3 cellular contexts compared by ENCODE assay signal in the genomic region with DNA sequence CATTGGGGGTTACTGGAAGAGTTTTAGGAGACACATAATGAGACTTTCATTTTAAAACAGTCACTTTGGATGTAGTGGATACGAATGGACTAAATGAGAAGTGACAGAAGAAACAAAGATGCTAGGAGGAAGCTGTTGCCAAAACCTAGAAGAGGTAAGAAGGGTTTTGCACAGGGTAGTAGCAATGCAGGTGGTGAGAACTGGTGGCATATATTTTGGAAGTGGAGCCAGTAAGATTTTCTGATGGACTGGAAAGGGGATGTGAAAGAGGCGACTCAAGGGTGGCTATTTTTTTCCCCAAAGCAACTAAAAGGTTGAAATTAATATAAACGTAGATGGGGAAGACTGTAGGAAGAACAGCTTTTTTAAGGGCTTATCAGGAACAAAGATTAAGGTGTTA.
TF ChIP-seq lines count a peak whose summit lies in the region.

No MANE protein-coding gene starts in this region.

TF ChIP-seq in A549, 52 proteins besides CTCF, POLR2A, EP300 and RAD21 (continued from another document):
- TF ChIP-seq FOSL2 (IDR thresholded peaks at IDR 0.05) (no peak), FOSL2 (CRISPR knock-in tag; IDR thresholded peaks at IDR 0.05) (no peak), CBX2 (IDR thresholded peaks at IDR 0.05; ENCODE audit: borderline replicate concordance, low read depth) (no peak), ZC3H11A (IDR thresholded peaks at IDR 0.05) (no peak), KDM1A (IDR thresholded peaks at IDR 0.05; ENCODE audit: low read depth) (no peak)
- TF ChIP-seq, protein P1, sequence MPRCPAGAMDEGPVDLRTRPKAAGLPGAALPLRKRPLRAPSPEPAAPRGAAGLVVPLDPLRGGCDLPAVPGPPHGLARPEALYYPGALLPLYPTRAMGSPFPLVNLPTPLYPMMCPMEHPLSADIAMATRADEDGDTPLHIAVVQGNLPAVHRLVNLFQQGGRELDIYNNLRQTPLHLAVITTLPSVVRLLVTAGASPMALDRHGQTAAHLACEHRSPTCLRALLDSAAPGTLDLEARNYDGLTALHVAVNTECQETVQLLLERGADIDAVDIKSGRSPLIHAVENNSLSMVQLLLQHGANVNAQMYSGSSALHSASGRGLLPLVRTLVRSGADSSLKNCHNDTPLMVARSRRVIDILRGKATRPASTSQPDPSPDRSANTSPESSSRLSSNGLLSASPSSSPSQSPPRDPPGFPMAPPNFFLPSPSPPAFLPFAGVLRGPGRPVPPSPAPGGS (IDR thresholded peaks at IDR 0.05) = no peak
TF ChIP-seq in A549: peak in this region for 0.

TF ChIP-seq in HCT116, 20 proteins besides CTCF, POLR2A, EP300 and RAD21 (continued from another document):
- TF ChIP-seq, protein P2, sequence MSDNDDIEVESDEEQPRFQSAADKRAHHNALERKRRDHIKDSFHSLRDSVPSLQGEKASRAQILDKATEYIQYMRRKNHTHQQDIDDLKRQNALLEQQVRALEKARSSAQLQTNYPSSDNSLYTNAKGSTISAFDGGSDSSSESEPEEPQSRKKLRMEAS (IDR thresholded peaks at IDR 0.05) = no peak
- TF ChIP-seq EZH2phosphoT487 (IDR thresholded peaks at IDR 0.05; ENCODE audit: borderline replicate concordance) = no peak
- TF ChIP-seq ELF1 (IDR thresholded peaks at IDR 0.05; ENCODE audit: borderline replicate concordance, low read depth) = no peak
- TF ChIP-seq, protein P3, sequence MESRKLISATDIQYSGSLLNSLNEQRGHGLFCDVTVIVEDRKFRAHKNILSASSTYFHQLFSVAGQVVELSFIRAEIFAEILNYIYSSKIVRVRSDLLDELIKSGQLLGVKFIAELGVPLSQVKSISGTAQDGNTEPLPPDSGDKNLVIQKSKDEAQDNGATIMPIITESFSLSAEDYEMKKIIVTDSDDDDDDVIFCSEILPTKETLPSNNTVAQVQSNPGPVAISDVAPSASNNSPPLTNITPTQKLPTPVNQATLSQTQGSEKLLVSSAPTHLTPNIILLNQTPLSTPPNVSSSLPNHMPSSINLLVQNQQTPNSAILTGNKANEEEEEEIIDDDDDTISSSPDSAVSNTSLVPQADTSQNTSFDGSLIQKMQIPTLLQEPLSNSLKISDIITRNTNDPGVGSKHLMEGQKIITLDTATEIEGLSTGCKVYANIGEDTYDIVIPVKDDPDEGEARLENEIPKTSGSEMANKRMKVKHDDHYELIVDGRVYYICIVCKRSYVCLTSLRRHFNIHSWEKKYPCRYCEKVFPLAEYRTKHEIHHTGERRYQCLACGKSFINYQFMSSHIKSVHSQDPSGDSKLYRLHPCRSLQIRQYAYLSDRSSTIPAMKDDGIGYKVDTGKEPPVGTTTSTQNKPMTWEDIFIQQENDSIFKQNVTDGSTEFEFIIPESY (IDR thresholded peaks at IDR 0.05; ENCODE audit: extremely low read depth, insufficient replicate concordance, low read length) = no peak

TF ChIP-seq in GM12878, 131 proteins besides CTCF, POLR2A, EP300 and RAD21 (continued from another document):
- TF ChIP-seq, protein P4, sequence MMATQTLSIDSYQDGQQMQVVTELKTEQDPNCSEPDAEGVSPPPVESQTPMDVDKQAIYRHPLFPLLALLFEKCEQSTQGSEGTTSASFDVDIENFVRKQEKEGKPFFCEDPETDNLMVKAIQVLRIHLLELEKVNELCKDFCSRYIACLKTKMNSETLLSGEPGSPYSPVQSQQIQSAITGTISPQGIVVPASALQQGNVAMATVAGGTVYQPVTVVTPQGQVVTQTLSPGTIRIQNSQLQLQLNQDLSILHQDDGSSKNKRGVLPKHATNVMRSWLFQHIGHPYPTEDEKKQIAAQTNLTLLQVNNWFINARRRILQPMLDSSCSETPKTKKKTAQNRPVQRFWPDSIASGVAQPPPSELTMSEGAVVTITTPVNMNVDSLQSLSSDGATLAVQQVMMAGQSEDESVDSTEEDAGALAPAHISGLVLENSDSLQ (IDR thresholded peaks at IDR 0.05) = no peak
- TF ChIP-seq POU2F2 (IDR thresholded peaks at IDR 0.05; ENCODE audit: borderline replicate concordance, low read depth, low read length) = no peak
- TF ChIP-seq ZNF622 (IDR thresholded peaks at IDR 0.05) = no peak
- TF ChIP-seq, protein P5, sequence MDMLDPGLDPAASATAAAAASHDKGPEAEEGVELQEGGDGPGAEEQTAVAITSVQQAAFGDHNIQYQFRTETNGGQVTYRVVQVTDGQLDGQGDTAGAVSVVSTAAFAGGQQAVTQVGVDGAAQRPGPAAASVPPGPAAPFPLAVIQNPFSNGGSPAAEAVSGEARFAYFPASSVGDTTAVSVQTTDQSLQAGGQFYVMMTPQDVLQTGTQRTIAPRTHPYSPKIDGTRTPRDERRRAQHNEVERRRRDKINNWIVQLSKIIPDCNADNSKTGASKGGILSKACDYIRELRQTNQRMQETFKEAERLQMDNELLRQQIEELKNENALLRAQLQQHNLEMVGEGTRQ (IDR thresholded peaks at IDR 0.05; ENCODE audit: borderline replicate concordance, low read depth, low read length) = no peak
- no peak for TF ChIP-seq TARDBP (IDR thresholded peaks at IDR 0.05; ENCODE audit: borderline replicate concordance)
- TF ChIP-seq RAD51 (IDR thresholded peaks at IDR 0.05) = no peak
- TF ChIP-seq, protein P6, sequence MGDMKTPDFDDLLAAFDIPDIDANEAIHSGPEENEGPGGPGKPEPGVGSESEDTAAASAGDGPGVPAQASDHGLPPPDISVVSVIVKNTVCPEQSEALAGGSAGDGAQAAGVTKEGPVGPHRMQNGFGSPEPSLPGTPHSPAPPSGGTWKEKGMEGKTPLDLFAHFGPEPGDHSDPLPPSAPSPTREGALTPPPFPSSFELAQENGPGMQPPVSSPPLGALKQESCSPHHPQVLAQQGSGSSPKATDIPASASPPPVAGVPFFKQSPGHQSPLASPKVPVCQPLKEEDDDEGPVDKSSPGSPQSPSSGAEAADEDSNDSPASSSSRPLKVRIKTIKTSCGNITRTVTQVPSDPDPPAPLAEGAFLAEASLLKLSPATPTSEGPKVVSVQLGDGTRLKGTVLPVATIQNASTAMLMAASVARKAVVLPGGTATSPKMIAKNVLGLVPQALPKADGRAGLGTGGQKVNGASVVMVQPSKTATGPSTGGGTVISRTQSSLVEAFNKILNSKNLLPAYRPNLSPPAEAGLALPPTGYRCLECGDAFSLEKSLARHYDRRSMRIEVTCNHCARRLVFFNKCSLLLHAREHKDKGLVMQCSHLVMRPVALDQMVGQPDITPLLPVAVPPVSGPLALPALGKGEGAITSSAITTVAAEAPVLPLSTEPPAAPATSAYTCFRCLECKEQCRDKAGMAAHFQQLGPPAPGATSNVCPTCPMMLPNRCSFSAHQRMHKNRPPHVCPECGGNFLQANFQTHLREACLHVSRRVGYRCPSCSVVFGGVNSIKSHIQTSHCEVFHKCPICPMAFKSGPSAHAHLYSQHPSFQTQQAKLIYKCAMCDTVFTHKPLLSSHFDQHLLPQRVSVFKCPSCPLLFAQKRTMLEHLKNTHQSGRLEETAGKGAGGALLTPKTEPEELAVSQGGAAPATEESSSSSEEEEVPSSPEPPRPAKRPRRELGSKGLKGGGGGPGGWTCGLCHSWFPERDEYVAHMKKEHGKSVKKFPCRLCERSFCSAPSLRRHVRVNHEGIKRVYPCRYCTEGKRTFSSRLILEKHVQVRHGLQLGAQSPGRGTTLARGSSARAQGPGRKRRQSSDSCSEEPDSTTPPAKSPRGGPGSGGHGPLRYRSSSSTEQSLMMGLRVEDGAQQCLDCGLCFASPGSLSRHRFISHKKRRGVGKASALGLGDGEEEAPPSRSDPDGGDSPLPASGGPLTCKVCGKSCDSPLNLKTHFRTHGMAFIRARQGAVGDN (IDR thresholded peaks at IDR 0.05) = no peak
- no peak for TF ChIP-seq POLR2AphosphoS2 (IDR thresholded peaks at IDR 0.05; ENCODE audit: low read depth, low read length)
- TF ChIP-seq NRF1 (conservative IDR thresholded peaks at IDR 0.05; ENCODE audit: low read depth, low read length) = no peak
TF ChIP-seq in GM12878: peak in this region for 0.
